ENCODE assay signal across 21 cellular contexts in the genomic region with DNA sequence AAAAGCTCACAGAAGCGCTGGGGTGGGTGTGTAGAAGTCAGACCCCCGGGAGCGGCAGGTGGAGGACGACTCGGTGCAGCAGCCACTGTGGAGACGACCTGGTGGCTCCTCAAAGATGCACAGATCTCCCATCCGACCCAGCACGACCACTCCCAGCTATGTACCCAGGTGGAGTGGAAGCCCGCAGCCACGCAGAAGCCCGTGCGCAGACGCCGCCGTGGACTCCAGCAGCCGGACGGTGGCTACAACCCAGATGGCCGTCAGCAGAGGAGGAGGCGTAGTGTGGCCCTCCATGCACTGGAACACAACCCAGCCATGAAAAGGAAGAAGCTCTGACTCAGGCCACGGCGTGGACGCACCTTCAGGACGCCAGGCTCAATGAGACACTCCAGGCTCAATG.
"Had no signal": no experiment of that assay in that cellular context is flagged by ENCODE, and none has a peak within 500 bp of the region (broad histone marks: within the 10 kb centered on the region; RNA-seq: fewer than 3 reads in every experiment).

No MANE protein-coding gene starts in this region.

- H3K4me1 ChIP-seq: psoas muscle, tibial artery, upper lobe of right lung had no signal

- ATAC-seq: effector memory CD8-positive, alpha-beta T cell; gastroesophageal sphincter; left colon; left ventricle myocardium superior; psoas muscle; sciatic nerve; stimulated activated memory B cell treated with anti-CD40 and anti-IgM and Interleukin-4, amounts not matched to agents 10 μg/mL and 1 μg/mL and 100 μg/mL, for 72 hours; upper lobe of right lung had no signal

- H3K36me3 ChIP-seq: upper lobe of right lung, vagina had no signal

- H3K27ac ChIP-seq: epithelial cell of prostate, esophagus muscularis mucosa, gastroesophageal sphincter, psoas muscle, tibial artery, upper lobe of right lung, vagina had no signal

- DNase-seq: effector memory CD8-positive, alpha-beta T cell; left colon; left ventricle myocardium superior; mesendoderm; naive B cell; psoas muscle; retina; spleen; stimulated activated CD4-positive, alpha-beta T cell treated with anti-CD3 and anti-CD28 coated beads, Interleukin-15, amount 100 ng/mL, for 24 hours; stimulated activated CD4-positive, alpha-beta T cell treated with anti-CD3 and anti-CD28 coated beads, Interleukin-1b, Interleukin-23, amount 100 ng/mL, for 48 hours; stimulated activated CD4-positive, alpha-beta T cell treated with anti-CD3 and anti-CD28 coated beads, Interleukin-4, amount 100 ng/mL, for 24 hours; tibial artery; upper lobe of right lung had no signal

- H3K9me3 ChIP-seq: esophagus muscularis mucosa, gastroesophageal sphincter, psoas muscle, spleen, tibial artery, upper lobe of right lung, vagina had no signal

- H3K4me3 ChIP-seq: esophagus muscularis mucosa, gastroesophageal sphincter, lung, psoas muscle, spleen, tibial artery, upper lobe of right lung, vagina had no signal

- FAIRE-seq: colon had no signal

- H3K27me3 ChIP-seq: esophagus muscularis mucosa, gastroesophageal sphincter, spleen, tibial artery, upper lobe of right lung, vagina had no signal
